In the genomic region with DNA sequence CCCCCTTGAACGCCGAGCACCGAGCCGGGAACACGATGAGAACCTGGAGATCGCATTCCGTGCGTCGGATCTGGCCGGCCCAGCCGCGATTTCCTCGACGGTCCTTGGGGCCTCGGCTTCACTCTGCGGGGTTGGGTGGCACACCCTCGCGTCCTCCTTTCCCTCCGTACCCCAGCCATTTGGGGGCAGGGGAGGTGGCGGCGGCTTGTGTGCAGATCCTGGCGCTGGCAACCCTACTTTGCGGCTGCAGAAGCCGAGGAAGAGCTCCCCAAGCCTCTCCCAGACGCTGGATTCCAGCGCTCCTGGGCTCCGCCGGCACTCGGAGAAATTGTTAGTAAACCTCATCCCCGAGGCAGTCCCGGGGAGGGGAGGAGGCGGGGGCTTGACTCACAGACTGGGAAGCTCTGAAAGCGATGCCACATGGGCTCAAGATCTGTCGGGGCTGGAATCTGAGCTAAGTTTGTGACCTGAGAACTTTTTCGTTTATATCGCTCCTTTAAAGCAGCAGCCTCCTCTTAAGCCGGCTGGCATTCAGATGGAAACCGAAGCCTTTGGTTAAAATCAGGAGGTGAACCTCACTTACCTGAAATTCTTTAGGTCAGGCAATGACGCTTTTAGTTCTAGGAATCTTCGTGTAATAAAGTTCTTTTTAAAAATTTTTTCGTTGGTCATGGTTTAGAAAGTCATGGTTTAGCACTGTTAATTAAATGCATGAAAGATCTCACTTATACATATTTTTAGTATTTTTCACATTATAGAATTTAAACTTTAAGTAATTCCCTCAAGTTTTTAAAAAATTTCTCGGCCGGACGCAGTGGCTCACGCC, we compare ENCODE assay signal across 1 cellular context.
TF ChIP-seq lines count a peak whose summit lies in the region.

No MANE protein-coding gene starts in this region.

TF ChIP-seq in GM12878, 131 proteins besides CTCF, POLR2A, EP300 and RAD21 (continued from another document):
- no peak for TF ChIP-seq SPI1 (IDR thresholded peaks at IDR 0.05; ENCODE audit: borderline replicate concordance, insufficient read depth, low read depth, low read length)
